In genomic region chr9:15157371-15157770, GRCh38 we compare ENCODE assay signal across 27 cellular contexts.
A peak's percentile ranks its signal among the peaks of the same experiment; 100 is the strongest.
DNase-seq lines count a peak whose midpoint lies in the region; ATAC-seq and TF ChIP-seq lines count a peak whose summit lies in the region.
"Had no signal": no experiment of that assay in that cellular context is flagged by ENCODE, and none has a peak within 500 bp of the region (broad histone marks: within the 10 kb centered on the region; RNA-seq: fewer than 3 reads in every experiment).

No MANE protein-coding gene starts in this region.

- no peak for ATAC-seq in activated naive CD8-positive, alpha-beta T cell treated with anti-CD3 and anti-CD28 coated beads, Interleukin-2, amount 50 U/mL, for 24 hours
- ATAC-seq: activated CD8-positive, alpha-beta memory T cell treated with anti-CD3 and anti-CD28 coated beads, Interleukin-2, amount 10 ng/mL, durations not matched to agents 7 days and 5 days; CD8-positive, alpha-beta T cell; GM12878; HCT116; naive thymus-derived CD4-positive, alpha-beta T cell; stimulated activated naive CD8-positive, alpha-beta T cell treated with anti-CD3 and anti-CD28 coated beads, Interleukin-15, Interleukin-2, amounts not matched to agents 100 U/mL and 50 U/mL, for 24 hours had no signal

- no peak overlapping the region for H2AFZ ChIP-seq in PC-9

- TF ChIP-seq CTCF in AG10803 (conservative IDR thresholded peaks at IDR 0.05; ENCODE audit: low read length) (no peak), cardiac fibroblast (IDR thresholded peaks at IDR 0.05; ENCODE audit: low read depth, low read length) (no peak), nephron (IDR thresholded peaks at IDR 0.05; ENCODE audit: unreplicated experiment in 3 of 3) (no peak), PC-9 (conservative IDR thresholded peaks at IDR 0.05) (no peak)

- H3K36me3 ChIP-seq in PC-9 (ENCODE audit: low read depth): no peaks in the 10 kb centered on the region

- peak overlapping the region; percentile 43 to 80 (median 73) for H3K27ac Mint-ChIP-seq in nephron
- H3K27ac Mint-ChIP-seq in activated naive CD8-positive, alpha-beta T cell treated with anti-CD3 and anti-CD28 coated beads, Interleukin-2, amount 50 U/mL, for 24 hours: no peak overlapping the region
- H3K27ac Mint-ChIP-seq: activated CD8-positive, alpha-beta memory T cell treated with anti-CD3 and anti-CD28 coated beads, Interleukin-2, amount 10 ng/mL, durations not matched to agents 7 days and 5 days; activated naive CD4-positive, alpha-beta T cell treated with anti-CD3 and anti-CD28 coated beads, Interleukin-2, amount 50 U/mL, for 72 hours; CD8-positive, alpha-beta T cell; memory B cell had no signal

- DNase-seq in AG10803 (ENCODE audit: low read depth) (peak; percentile 32), LHCN-M2 (ENCODE audit: low read depth) (peak; percentile 31), cardiac fibroblast (ENCODE audit: low read depth in 2 of 2) (peak; percentile 25 to 82), NCI-H2029 (lab: John Stamatoyannopoulos, UW) (no peak), PC-9 (no peak)
- DNase-seq in stimulated activated naive CD4-positive, alpha-beta T cell treated with Interleukin-2 at 50 U/mL for 16 hours (lab: John Stamatoyannopoulos, UW): no peak
- no peak for DNase-seq in activated naive CD8-positive, alpha-beta T cell treated with anti-CD3 and anti-CD28 coated beads, Interleukin-2, amount 50 U/mL, for 24 hours
- DNase-seq: activated CD4-positive, alpha-beta T cell treated with anti-CD3 and anti-CD28 coated beads for 48 hours; activated CD8-positive, alpha-beta memory T cell treated with anti-CD3 and anti-CD28 coated beads, Interleukin-2, amount 10 ng/mL, durations not matched to agents 7 days and 5 days; CD8-positive, alpha-beta T cell; DMS153; dorsolateral prefrontal cortex; GF-D8; KG1; naive thymus-derived CD4-positive, alpha-beta T cell; NCI-H1092 treated with DMSO at 0.1 percent for 48 hours; NCI-H510A; stimulated activated CD4-positive, alpha-beta T cell treated with anti-CD3 and anti-CD28 coated beads, Interleukin-2, amount 100 ng/mL, for 48 hours; stimulated activated naive CD8-positive, alpha-beta T cell treated with anti-CD3 and anti-CD28 coated beads, Interleukin-15, Interleukin-2, amounts not matched to agents 100 U/mL and 50 U/mL, for 24 hours; SW 1271; trophoblast cell had no signal

- no peaks in the 10 kb centered on the region for H3K9me3 Mint-ChIP-seq in nephron
- H3K9me3 Mint-ChIP-seq in activated naive CD8-positive, alpha-beta T cell treated with anti-CD3 and anti-CD28 coated beads, Interleukin-2, amount 50 U/mL, for 24 hours: no peaks in the 10 kb centered on the region
- H3K9me3 Mint-ChIP-seq: activated naive CD4-positive, alpha-beta T cell treated with anti-CD3 and anti-CD28 coated beads, Interleukin-2, amount 50 U/mL, for 72 hours; CD8-positive, alpha-beta T cell; memory B cell had no signal

- POLR2A ChIA-PET in PC-9 (lab: Charles Lee; ENCODE audit: unreplicated experiment): interaction anchor here (0.6 kb wide), 1 partner anchor 81 kb away, joined by 8 read pairs; no protein-coding TSS in a partner anchor

- peaks cover 39% of the 10 kb centered on the region for H3K4me1 Mint-ChIP-seq in nephron
- H3K4me1 Mint-ChIP-seq in activated naive CD8-positive, alpha-beta T cell treated with anti-CD3 and anti-CD28 coated beads, Interleukin-2, amount 50 U/mL, for 24 hours: no peaks in the 10 kb centered on the region
- H3K4me1 Mint-ChIP-seq: activated CD8-positive, alpha-beta memory T cell treated with anti-CD3 and anti-CD28 coated beads, Interleukin-2, amount 10 ng/mL, durations not matched to agents 7 days and 5 days; memory B cell had no signal

- CTCF ChIA-PET in PC-9 (lab: Charles Lee): no interaction called here

- H3K4me1 ChIP-seq in PC-9 (replicated peaks; ENCODE audit: insufficient read depth): 0 out of 2 replicates have a peak, but pooled peaks cover 6% of the 10 kb centered on the region

- no peak overlapping the region for H3K4me3 ChIP-seq in AG10803 (ENCODE audit: low read length)
- H3K4me3 ChIP-seq in cardiac fibroblast (replicated peaks in 1 of 2; ENCODE audit: low read depth in 2 of 2, low read length in 2 of 2): no peak overlapping the region
- no peak overlapping the region for H3K4me3 ChIP-seq in PC-9
- H3K4me3 ChIP-seq: dorsolateral prefrontal cortex, GM12878, skin epidermis had no signal

- no peaks in the 10 kb centered on the region for H3K9me2 ChIP-seq in PC-9 (ENCODE audit: insufficient read depth)

- H4K20me1 ChIP-seq in PC-9 (ENCODE audit: insufficient read depth): no peaks in the 10 kb centered on the region

- no peaks in the 10 kb centered on the region for H3K27me3 Mint-ChIP-seq in nephron (ENCODE audit: low read depth)
- H3K27me3 Mint-ChIP-seq in activated naive CD8-positive, alpha-beta T cell treated with anti-CD3 and anti-CD28 coated beads, Interleukin-2, amount 50 U/mL, for 24 hours: no peaks in the 10 kb centered on the region

- intact Hi-C loops in PC-9 (cut with micrococcal nuclease; ENCODE audit: unreplicated experiment): no loop called here

- H3K27me3 ChIP-seq in PC-9 (ENCODE audit: insufficient read depth, low read depth): no peaks in the 10 kb centered on the region

- H3K4me3 Mint-ChIP-seq in nephron: no peak overlapping the region
- H3K4me3 Mint-ChIP-seq in activated naive CD8-positive, alpha-beta T cell treated with anti-CD3 and anti-CD28 coated beads, Interleukin-2, amount 50 U/mL, for 24 hours: no peak overlapping the region
- H3K4me3 Mint-ChIP-seq: activated CD8-positive, alpha-beta memory T cell treated with anti-CD3 and anti-CD28 coated beads, Interleukin-2, amount 10 ng/mL, durations not matched to agents 7 days and 5 days; CD8-positive, alpha-beta T cell; memory B cell; naive thymus-derived CD4-positive, alpha-beta T cell had no signal

- H3K4me2 ChIP-seq in PC-9: no peak overlapping the region

- no TSS peak for BruUV-seq in PC-9 (replicated peaks; lab: Mats Ljungman, UMichigan)

- no peaks in the 10 kb centered on the region for H3F3A ChIP-seq in PC-9 (ENCODE audit: insufficient read depth, low read depth)

- no peaks in the 10 kb centered on the region for H3K36me3 Mint-ChIP-seq in nephron (ENCODE audit: low read depth)
- no peaks in the 10 kb centered on the region for H3K36me3 Mint-ChIP-seq in activated naive CD8-positive, alpha-beta T cell treated with anti-CD3 and anti-CD28 coated beads, Interleukin-2, amount 50 U/mL, for 24 hours (ENCODE audit: low read depth)
- H3K36me3 Mint-ChIP-seq: activated CD8-positive, alpha-beta memory T cell treated with anti-CD3 and anti-CD28 coated beads, Interleukin-2, amount 10 ng/mL, durations not matched to agents 7 days and 5 days; activated naive CD4-positive, alpha-beta T cell treated with anti-CD3 and anti-CD28 coated beads, Interleukin-2, amount 50 U/mL, for 72 hours; CD8-positive, alpha-beta T cell; memory B cell; naive thymus-derived CD4-positive, alpha-beta T cell had no signal

- H3K79me2 ChIP-seq in PC-9 (ENCODE audit: low read depth): no peaks in the 10 kb centered on the region

- no peak overlapping the region for H3K27ac ChIP-seq in PC-9
- H3K27ac ChIP-seq: dorsolateral prefrontal cortex had no signal

- H3K9me3 ChIP-seq in PC-9 (ENCODE audit: insufficient read depth, low read depth): no peaks in the 10 kb centered on the region

Comparison
In these comparisons a context has a peak if more than half of its experiments do, and no peak if none do; other contexts are left out.
1. DNase-seq: peak in AG10803 (single experiment), LHCN-M2 (single experiment) and cardiac fibroblast (2 of 2); none in NCI-H2029 (single experiment), stimulated activated naive CD4-positive, alpha-beta T cell treated with Interleukin-2 at 50 U/mL for 16 hours (single experiment), PC-9 (0 of 2) and activated naive CD8-positive, alpha-beta T cell treated with anti-CD3 and anti-CD28 coated beads, Interleukin-2, amount 50 U/mL, for 24 hours (single experiment).